ENCODE assay signal across 1 cellular context in the genomic region with DNA sequence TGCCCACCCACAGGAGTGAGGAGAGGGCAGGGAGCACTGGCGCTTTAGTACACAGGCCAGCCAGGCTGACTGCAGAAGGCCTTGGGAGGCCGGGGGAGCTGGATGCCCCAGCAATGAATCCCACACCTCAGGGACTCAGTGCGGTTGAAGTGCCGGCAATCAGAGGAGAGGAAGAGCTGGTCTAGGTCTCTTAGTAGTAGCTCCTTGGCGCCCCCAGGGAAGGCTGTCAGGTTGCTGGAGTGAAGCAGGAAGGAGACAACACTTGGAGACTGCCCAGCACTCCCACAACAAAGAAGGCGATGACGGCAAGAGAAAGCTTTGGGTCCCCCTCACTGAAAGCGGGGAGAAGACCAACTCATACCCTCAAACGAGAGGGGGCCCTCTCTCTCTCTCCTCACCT.
TF ChIP-seq lines count a peak whose summit lies in the region.

No MANE protein-coding gene starts in this region.

TF ChIP-seq in K562, 482 proteins besides CTCF, POLR2A, EP300 and RAD21:
- TF ChIP-seq MECOM (CRISPR knock-in tag; IDR thresholded peaks at IDR 0.05), result no peak
- TF ChIP-seq RBFOX2 (IDR thresholded peaks at IDR 0.05; ENCODE audit: low read depth, low read length), result 0 out of 2 replicates have a peak, but pooled peaks have one; percentile 32
- no peak for TF ChIP-seq MEF2A (IDR thresholded peaks at IDR 0.05; ENCODE audit: control insufficient read depth, low read depth, low read length)
- TF ChIP-seq ZNF274 (IDR thresholded peaks at IDR 0.05; ENCODE audit: borderline replicate concordance, low read depth, low read length), result no peak
- TF ChIP-seq, protein P1, sequence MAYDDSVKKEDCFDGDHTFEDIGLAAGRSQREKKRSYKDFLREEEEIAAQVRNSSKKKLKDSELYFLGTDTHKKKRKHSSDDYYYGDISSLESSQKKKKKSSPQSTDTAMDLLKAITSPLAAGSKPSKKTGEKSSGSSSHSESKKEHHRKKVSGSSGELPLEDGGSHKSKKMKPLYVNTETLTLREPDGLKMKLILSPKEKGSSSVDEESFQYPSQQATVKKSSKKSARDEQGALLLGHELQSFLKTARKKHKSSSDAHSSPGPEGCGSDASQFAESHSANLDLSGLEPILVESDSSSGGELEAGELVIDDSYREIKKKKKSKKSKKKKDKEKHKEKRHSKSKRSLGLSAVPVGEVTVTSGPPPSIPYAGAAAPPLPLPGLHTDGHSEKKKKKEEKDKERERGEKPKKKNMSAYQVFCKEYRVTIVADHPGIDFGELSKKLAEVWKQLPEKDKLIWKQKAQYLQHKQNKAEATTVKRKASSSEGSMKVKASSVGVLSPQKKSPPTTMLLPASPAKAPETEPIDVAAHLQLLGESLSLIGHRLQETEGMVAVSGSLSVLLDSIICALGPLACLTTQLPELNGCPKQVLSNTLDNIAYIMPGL (CRISPR knock-in tag; IDR thresholded peaks at IDR 0.05), result no peak
- TF ChIP-seq BRD4 (IDR thresholded peaks at IDR 0.05), result no peak
- TF ChIP-seq POLR2G (IDR thresholded peaks at IDR 0.05; ENCODE audit: low read depth, low read length), result peak; percentile 36; the same call in 1 of the 2 replicates
TF ChIP-seq in K562: peak in this region for 2.
